In genomic region chr7:27151341-27151944, GRCh38 we compare ENCODE assay signal across 8 cellular contexts. TPM values are rescaled to one million over a fixed set of nuclear protein-coding genes. Genes with fewer than 3 reads are reported as not detected.
DNase-seq lines count a peak whose midpoint lies in the region; ATAC-seq and TF ChIP-seq lines count a peak whose summit lies in the region.

No MANE protein-coding gene starts in this region.

- H3K9me3 Mint-ChIP-seq in brain, result peaks cover 0 to 32% (median 3%) of the 10 kb centered on the region in 5 experiments
- peaks cover 0 to 4% (median 0%) of the 10 kb centered on the region in 11 donors for H3K9me3 Mint-ChIP-seq in naive thymus-derived CD4-positive, alpha-beta T cell

- CTCF ChIA-PET in naive thymus-derived CD4-positive, alpha-beta T cell (lab: Charles Lee), result interaction anchor here (0.6 to 4.2 kb wide), 4 partner anchors 10 to 1017 kb away, joined by 3 to 42 read pairs (median 4); no protein-coding TSS in a partner anchor

- peaks cover 100% of the 10 kb centered on the region for H3K27me3 Mint-ChIP-seq in brain
- peaks cover 74 to 93% (median 89%) of the 10 kb centered on the region in 5 donors for H3K27me3 Mint-ChIP-seq in naive thymus-derived CD4-positive, alpha-beta T cell

- peak overlapping the region; percentile 65 for H3K4me3 ChIP-seq in AG09309 (ENCODE audit: control insufficient read depth, low read depth, low read length)
- H3K4me3 ChIP-seq in HUES6 (ENCODE audit: low read depth, low read length), result peak overlapping the region; percentile 59
- H3K4me3 ChIP-seq in naive thymus-derived CD4-positive, alpha-beta T cell (ENCODE audit: low read length), result peak overlapping the region; percentile 75

- intact Hi-C loops in naive thymus-derived CD4-positive, alpha-beta T cell (cut with micrococcal nuclease), result loop anchor here (2.0 to 5.0 kb wide), 2 partner anchors 36 to 53 kb away; partner anchors contain the start of gene HOXA11 (in 2 of the 2)

- H3K36me3 ChIP-seq in HUES6 (ENCODE audit: control insufficient read depth, insufficient read depth, low read length), result no peaks in the 10 kb centered on the region
- H3K36me3 ChIP-seq in naive thymus-derived CD4-positive, alpha-beta T cell (ENCODE audit: control insufficient read depth in 2 of 3, insufficient read depth in 3 of 3, low read length in 3 of 3), result no peaks in the 10 kb centered on the region

- no peak for DNase-seq in AG09309 (ENCODE audit: low read depth)
- peak in 2 of 9 donors; percentile 9 to 21 for DNase-seq in naive thymus-derived CD4-positive, alpha-beta T cell
- DNase-seq in hypothalamus (lab: John Stamatoyannopoulos, UW), result no peak

- TF ChIP-seq CTCF in AG09309 (IDR thresholded peaks at IDR 0.05; ENCODE audit: control insufficient read depth, insufficient read depth, low read depth, low read length, missing control alignments) (peak; percentile 13), brain (conservative IDR thresholded peaks at IDR 0.05) (no peak)

- peaks cover 2% of the 10 kb centered on the region for H3K36me3 Mint-ChIP-seq in brain
- peaks cover 0 to 3% (median 0%) of the 10 kb centered on the region in 5 donors for H3K36me3 Mint-ChIP-seq in naive thymus-derived CD4-positive, alpha-beta T cell

- H3K9me3 ChIP-seq in HUES6 (ENCODE audit: control insufficient read depth, insufficient read depth, low read depth, low read length), result no peaks in the 10 kb centered on the region
- H3K9me3 ChIP-seq in naive thymus-derived CD4-positive, alpha-beta T cell (ENCODE audit: control insufficient read depth in 2 of 3, low read length in 3 of 3), result no peaks in the 10 kb centered on the region

- POLR2A ChIA-PET in naive thymus-derived CD4-positive, alpha-beta T cell (lab: Charles Lee), result no interaction called here

- peaks cover 32% of the 10 kb centered on the region for H3K4me1 Mint-ChIP-seq in brain
- peaks cover 18 to 70% (median 49%) of the 10 kb centered on the region in 7 donors for H3K4me1 Mint-ChIP-seq in naive thymus-derived CD4-positive, alpha-beta T cell

- peak overlapping the region; percentile 80 to 92 (median 84) for H3K4me3 Mint-ChIP-seq in brain
- peak overlapping the region; percentile 47 to 80 (median 77) for H3K4me3 Mint-ChIP-seq in naive thymus-derived CD4-positive, alpha-beta T cell

- H3K27ac Mint-ChIP-seq in brain, result peak overlapping the region in 3 of 5 experiments; percentile 46 to 90 (median 80)
- peak overlapping the region in 3 of 9 donors; percentile 2 to 79 (median 69) for H3K27ac Mint-ChIP-seq in naive thymus-derived CD4-positive, alpha-beta T cell

- ATAC-seq in naive thymus-derived CD4-positive, alpha-beta T cell, result no peak
- ATAC-seq in HG03442 (IDR thresholded peaks at IDR 0.05; ENCODE audit: unreplicated experiment), result no peak
- no peak for ATAC-seq in HG03159 (IDR thresholded peaks at IDR 0.05; ENCODE audit: unreplicated experiment)
- no peak for ATAC-seq in GM21447 (IDR thresholded peaks at IDR 0.05; ENCODE audit: unreplicated experiment)

- peak overlapping the region; percentile 57 for H3K9ac ChIP-seq in HUES6 (ENCODE audit: low read length)

- H3K27ac ChIP-seq in HUES6 (ENCODE audit: low read depth, low read length), result no peak overlapping the region
- H3K27ac ChIP-seq in naive thymus-derived CD4-positive, alpha-beta T cell (ENCODE audit: low read depth, low read length), result no peak overlapping the region

- H3K4me1 ChIP-seq in HUES6 (ENCODE audit: control insufficient read depth, insufficient read depth, low read length), result peaks cover 31% of the 10 kb centered on the region; the same call in 1 of the 2 replicates
- H3K4me1 ChIP-seq in naive thymus-derived CD4-positive, alpha-beta T cell (ENCODE audit: control insufficient read depth in 2 of 2, insufficient read depth in 2 of 2, low read length in 2 of 2), result peaks cover 38 to 51% of the 10 kb centered on the region in 2 donors

- peaks cover 100% of the 10 kb centered on the region for H3K27me3 ChIP-seq in HUES6 (ENCODE audit: control insufficient read depth, insufficient read depth, low read length)
- H3K27me3 ChIP-seq in naive thymus-derived CD4-positive, alpha-beta T cell (ENCODE audit: control insufficient read depth in 2 of 2, insufficient read depth in 2 of 2, low read length in 2 of 2), result peaks cover 58 to 76% of the 10 kb centered on the region in 2 donors

RNA-seq across cellular contexts. Expression of gene HOXA3, which starts 0.9 kb away (rescaled TPM):
- 2.0 TPM for polyA plus RNA-seq in brain (ENCODE audit: insufficient read depth, low read depth, low replicate concordance)
- under 1 TPM in 1 of 5 experiments, not detected in 4; 0.12 TPM for total RNA-seq in naive thymus-derived CD4-positive, alpha-beta T cell
- polyA plus RNA-seq in naive thymus-derived CD4-positive, alpha-beta T cell, result not detected

RNA-seq across cellular contexts. Expression of gene HOXA6, which starts 3.9 kb away (rescaled TPM):
- 14.9 TPM for polyA plus RNA-seq in brain (ENCODE audit: insufficient read depth, low read depth, low replicate concordance)
- total RNA-seq in naive thymus-derived CD4-positive, alpha-beta T cell, result under 1 TPM in 2 of 5 experiments, not detected in 3; 0.32 to 0.49 TPM
- not detected for polyA plus RNA-seq in naive thymus-derived CD4-positive, alpha-beta T cell

RNA-seq across cellular contexts. Expression of gene HOXA7, which starts 5.0 kb away (rescaled TPM):
- polyA plus RNA-seq in brain (ENCODE audit: insufficient read depth, low read depth, low replicate concordance), result 1.3 TPM
- total RNA-seq in naive thymus-derived CD4-positive, alpha-beta T cell, result not detected
- not detected for polyA plus RNA-seq in naive thymus-derived CD4-positive, alpha-beta T cell

RNA-seq across cellular contexts. Expression of gene HOXA5, which starts 8.0 kb away (rescaled TPM):
- polyA plus RNA-seq in brain (ENCODE audit: insufficient read depth, low read depth, low replicate concordance), result 25.3 TPM
- 1 to 10 TPM in 1 of 5 experiments, under 1 TPM in 1, not detected in 3; 0.88 to 2.2 TPM for total RNA-seq in naive thymus-derived CD4-positive, alpha-beta T cell
- not detected for polyA plus RNA-seq in naive thymus-derived CD4-positive, alpha-beta T cell

RNA-seq across cellular contexts. Expression of gene HOXA9, which starts 13.9 kb away (rescaled TPM):
- polyA plus RNA-seq in brain (ENCODE audit: insufficient read depth, low read depth, low replicate concordance), result 1.1 TPM
- total RNA-seq in naive thymus-derived CD4-positive, alpha-beta T cell, result 1 to 10 TPM in 1 of 5 experiments, under 1 TPM in 1, not detected in 3; 0.70 to 1.7 TPM
- polyA plus RNA-seq in naive thymus-derived CD4-positive, alpha-beta T cell, result not detected

Comparison
In these comparisons a context has a peak if more than half of its experiments do, and no peak if none do; other contexts are left out.
1. RNA of gene HOXA6, which starts 3.9 kb away (polyA plus RNA-seq): 14.9 TPM in brain (single experiment); not detected in naive thymus-derived CD4-positive, alpha-beta T cell; every median in the first group is over 10 times any median in the second.
2. Peak in every context shown above with its lines, with median percentiles within 50 percentile points of each other: H3K4me3 ChIP-seq.